9 cellular contexts compared by ENCODE assay signal in the genomic region with DNA sequence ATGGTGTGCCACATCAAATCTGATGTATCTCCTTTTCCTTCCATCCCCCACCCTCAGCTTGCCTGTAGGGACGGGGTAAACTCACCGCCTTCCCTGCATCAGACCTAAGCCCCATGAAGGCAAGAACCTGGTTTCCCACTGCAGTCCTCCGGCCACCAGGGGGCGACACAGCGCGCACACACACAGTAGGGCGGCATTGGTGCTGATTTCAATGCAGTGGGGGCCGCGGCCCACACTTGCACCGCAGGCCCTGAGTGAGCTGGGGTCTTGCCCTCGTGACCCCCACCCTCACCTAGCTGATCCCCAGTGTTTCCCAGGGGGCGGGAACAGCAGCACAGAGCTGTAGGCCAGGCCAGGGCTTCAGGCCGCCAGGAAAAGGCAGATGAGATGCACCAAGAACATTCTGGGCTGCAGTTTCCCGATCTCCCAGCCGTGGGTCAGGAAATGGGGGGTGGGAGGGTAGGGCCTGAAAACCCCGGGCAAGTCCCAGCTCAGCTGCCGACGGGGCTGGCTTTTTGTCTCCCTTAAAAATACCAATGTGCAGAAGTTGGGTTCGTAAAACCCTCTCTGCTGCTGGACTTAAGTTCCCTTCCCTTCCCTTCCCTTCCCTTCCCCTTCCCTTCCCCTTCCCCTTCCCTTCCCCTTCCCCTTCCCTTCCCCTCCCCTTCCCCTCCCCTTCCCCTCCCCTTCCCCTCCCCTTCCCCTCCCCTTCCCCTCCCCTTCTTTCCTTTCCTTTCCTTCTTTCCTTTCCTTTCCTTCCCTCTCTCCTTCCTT. TPM values are rescaled to one million over a fixed set of nuclear protein-coding genes. Genes with fewer than 3 reads are reported as not detected.
DNase-seq lines count a peak whose midpoint lies in the region; ATAC-seq and TF ChIP-seq lines count a peak whose summit lies in the region.
"Had no signal": no experiment of that assay in that cellular context is flagged by ENCODE, and none has a peak within 500 bp of the region (broad histone marks: within the 10 kb centered on the region; RNA-seq: fewer than 3 reads in every experiment).

No MANE protein-coding gene starts in this region.

- no peaks in the 10 kb centered on the region for H4K20me1 ChIP-seq in Karpas-422 (ENCODE audit: insufficient read depth, low read depth, low read length)

- DNase-seq in AG04450 (ENCODE audit: low read depth, low spot score) (no peak), Karpas-422 (peak; percentile 65), activated T-helper 1 cell treated with Interleukin-2 at 50 U/mL for 16 hours (ENCODE audit: low read depth) (peak; percentile 23), lower lobe of right lung (no peak), cortex of kidney (lab: John Stamatoyannopoulos, UW) (no peak), ovary (no peak)
- DNase-seq: head of caudate nucleus had no signal

- H3K36me3 ChIP-seq in Karpas-422 (ENCODE audit: insufficient read depth, low read length) (no peaks in the 10 kb centered on the region), lower lobe of right lung (no peaks in the 10 kb centered on the region), ovary (no peaks in the 10 kb centered on the region)

- no peak overlapping the region for H3K9ac ChIP-seq in Karpas-422 (ENCODE audit: low read length)

- no peak for TF ChIP-seq EP300 in ovary (IDR thresholded peaks at IDR 0.05)

- H3K4me3 ChIP-seq in AG04450 (ENCODE audit: low read depth, low read length) = no peak overlapping the region
- no peak overlapping the region for H3K4me3 ChIP-seq in Karpas-422 (ENCODE audit: low read length)
- no peak overlapping the region for H3K4me3 ChIP-seq in lower lobe of right lung
- no peak overlapping the region for H3K4me3 ChIP-seq in ovary

- TF ChIP-seq CTCF in AG04450 (IDR thresholded peaks at IDR 0.05; ENCODE audit: low read depth, low read length) (peak; percentile 33; the same call in 1 of the 2 replicates), lower lobe of right lung (IDR thresholded peaks at IDR 0.05) (peak; percentile 52), ovary (IDR thresholded peaks at IDR 0.05) (no peak)

- TF ChIP-seq POLR2A in ovary (IDR thresholded peaks at IDR 0.05) = no peak

- CTCF ChIA-PET in AG04450 (lab: Charles Lee) = no interaction called here

- no peaks in the 10 kb centered on the region for H3K9me2 ChIP-seq in Karpas-422 (replicated peaks; ENCODE audit: insufficient read depth, low read length)

- no peaks in the 10 kb centered on the region for H3K4me1 ChIP-seq in Karpas-422 (ENCODE audit: low read length)
- peaks cover 11% of the 10 kb centered on the region for H3K4me1 ChIP-seq in lower lobe of right lung
- H3K4me1 ChIP-seq in ovary (ENCODE audit: insufficient read depth) = peaks cover 1% of the 10 kb centered on the region

- POLR2A ChIA-PET in AG04450 (lab: Yijun Ruan, JAX) = no interaction called here

- peaks cover 22% of the 10 kb centered on the region for H3K27me3 ChIP-seq in AG04450 (ENCODE audit: control insufficient read depth, insufficient read depth, low read length)
- no peaks in the 10 kb centered on the region for H3K27me3 ChIP-seq in Karpas-422 (ENCODE audit: low read length)
- peaks cover 27% of the 10 kb centered on the region for H3K27me3 ChIP-seq in lower lobe of right lung (ENCODE audit: low read depth)
- no peaks in the 10 kb centered on the region for H3K27me3 ChIP-seq in ovary

- no peaks in the 10 kb centered on the region for H3K79me2 ChIP-seq in Karpas-422 (ENCODE audit: low read length)

- H3K4me2 ChIP-seq in Karpas-422 (ENCODE audit: low read depth, low read length, poor library complexity, severe bottlenecking) = no peak overlapping the region

- ATAC-seq in lower lobe of right lung = no peak
- no peak for ATAC-seq in GM19035 (IDR thresholded peaks at IDR 0.05; ENCODE audit: unreplicated experiment)
- ATAC-seq in GM18858 (IDR thresholded peaks at IDR 0.05; ENCODE audit: unreplicated experiment) = no peak

- WGBS in ovary, 3 donors = 43 to 48% (median 45%) methylated on average over 19 of the region's 19 CpGs

- H3K9me3 ChIP-seq in AG04450 (ENCODE audit: control insufficient read depth, insufficient read depth, low read length) (peaks cover 17% of the 10 kb centered on the region), Karpas-422 (ENCODE audit: low read length) (peaks cover 7% of the 10 kb centered on the region; the same call in 1 of the 2 replicates), lower lobe of right lung (no peaks in the 10 kb centered on the region), ovary (no peaks in the 10 kb centered on the region)

- intact Hi-C loops in lower lobe of right lung (cut with DNase I) = no loop called here
- intact Hi-C loops in ovary (cut with DNase I) = loop anchor here in 1 of 4 donors (10.0 kb wide), 1 partner anchor 125 kb away; no protein-coding TSS in a partner anchor

- no peak overlapping the region for H2AFZ ChIP-seq in Karpas-422 (ENCODE audit: low read length)

- no peak overlapping the region for H3K27ac ChIP-seq in AG04450 (ENCODE audit: low read depth, low read length)
- H3K27ac ChIP-seq in Karpas-422 (ENCODE audit: low read length) = no peak overlapping the region
- no peak overlapping the region for H3K27ac ChIP-seq in lower lobe of right lung
- H3K27ac ChIP-seq in ovary = no peak overlapping the region

RNA-seq across cellular contexts. Expression of a gene that starts 19.5 kb away (rescaled TPM):
- not detected in 2 replicates for polyA plus RNA-seq in AG04450 (2011; rRNA removed)
- polyA minus RNA-seq in AG04450 (2011; rRNA and poly(A)+ RNA removed) = not detected in 2 replicates
- total RNA-seq in Karpas-422 (2014; rRNA removed; shearing (Covaris generic); ENCODE audit: low replicate concordance) = not detected in 2 replicates
- total RNA-seq in lower lobe of right lung = not detected
- total RNA-seq in ovary = under 1 TPM in 1 of 7 donors, not detected in 6; 0.30 TPM
- under 1 TPM in 1 of 2 donors, not detected in 1; 0.21 TPM for polyA plus RNA-seq in ovary

RNA-seq across cellular contexts. Expression of a gene that starts 46.5 kb away (rescaled TPM):
- not detected in 2 replicates for polyA plus RNA-seq in AG04450 (2011; rRNA removed)
- polyA minus RNA-seq in AG04450 (2011; rRNA and poly(A)+ RNA removed) = not detected in 2 replicates
- total RNA-seq in Karpas-422 (2014; rRNA removed; shearing (Covaris generic); ENCODE audit: low replicate concordance) = not detected in 2 replicates
- total RNA-seq in lower lobe of right lung = not detected
- total RNA-seq in ovary = not detected
- polyA plus RNA-seq in ovary = under 1 TPM in 1 of 2 donors, not detected in 1; 0.28 TPM

RNA-seq across cellular contexts. Expression of a gene that starts 55.1 kb away (rescaled TPM):
- polyA plus RNA-seq in AG04450 (2011; rRNA removed) = not detected in 2 replicates
- polyA minus RNA-seq in AG04450 (2011; rRNA and poly(A)+ RNA removed) = not detected in 2 replicates
- not detected in 2 replicates for total RNA-seq in Karpas-422 (2014; rRNA removed; shearing (Covaris generic); ENCODE audit: low replicate concordance)
- total RNA-seq in lower lobe of right lung = 10.1 TPM
- total RNA-seq in ovary = 10 to 100 TPM in 1 of 7 donors, 1 to 10 TPM in 6; 1.3 to 18.5 (median 1.9) TPM
- 1 to 10 TPM in 1 of 2 donors, under 1 TPM in 1; 0.27 to 1.9 TPM for polyA plus RNA-seq in ovary

Comparison
In these comparisons a context has a peak if more than half of its experiments do, and no peak if none do; other contexts are left out.
1. DNase-seq: peak in Karpas-422 (single experiment) and activated T-helper 1 cell treated with Interleukin-2 at 50 U/mL for 16 hours (single experiment); none in AG04450 (single experiment), lower lobe of right lung (single experiment), cortex of kidney (single experiment) and ovary (0 of 5).
2. CTCF ChIP-seq: peak in AG04450 (single experiment) and lower lobe of right lung (single experiment); none in ovary (0 of 3).